22 cellular contexts compared by ENCODE assay signal in genomic region chr20:12482661-12483060, GRCh38.
DNase-seq lines count a peak whose midpoint lies in the region; ATAC-seq and TF ChIP-seq lines count a peak whose summit lies in the region.
"Had no signal": no experiment of that assay in that cellular context is flagged by ENCODE, and none has a peak within 500 bp of the region (broad histone marks: within the 10 kb centered on the region; RNA-seq: fewer than 3 reads in every experiment).

No MANE protein-coding gene starts in this region.

- POLR2A ChIA-PET in SK-N-SH (lab: Yijun Ruan, JAX), result no interaction called here

- TF ChIP-seq RAD21 in SK-N-SH (IDR thresholded peaks at IDR 0.05; ENCODE audit: low read length), result no peak

- ATAC-seq in SK-N-SH treated with all-trans-retinoic acid at 6 μM for 48 hours (no peak), GM18867 (IDR thresholded peaks at IDR 0.05; ENCODE audit: unreplicated experiment) (no peak), left cardiac atrium (no peak)
- ATAC-seq: HCT116, PC-3 had no signal

- H3K79me2 ChIP-seq in SK-N-SH (ENCODE audit: insufficient read depth), result no peaks in the 10 kb centered on the region

- no peak for TF ChIP-seq CTCF in SK-N-SH (IDR thresholded peaks at IDR 0.05)

- no peak overlapping the region for H3K27ac ChIP-seq in SK-N-SH (ENCODE audit: low read depth in 2 of 2, low read length in 1 of 2)
- H3K27ac ChIP-seq: KMS-11 had no signal

- H3K9me3 ChIP-seq in SK-N-SH (no peaks in the 10 kb centered on the region), MG63 (no peaks in the 10 kb centered on the region)

- H3K36me3 ChIP-seq in SK-N-SH (replicated peaks in 1 of 2; ENCODE audit: control insufficient read depth in 1 of 2, insufficient read depth in 2 of 2, low read length in 1 of 2) (no peaks in the 10 kb centered on the region), MG63 (no peaks in the 10 kb centered on the region)

- no peak overlapping the region for H3K4me3 ChIP-seq in SK-N-SH (ENCODE audit: low read depth in 2 of 2, low read length in 1 of 2)
- no peak overlapping the region for H3K4me3 ChIP-seq in MG63

- CTCF ChIA-PET in SK-N-SH (lab: Yijun Ruan, JAX), result interaction anchor here (1.1 to 1.2 kb wide), 2 partner anchors 10 to 149 kb away, joined by 3 read pairs; no protein-coding TSS in a partner anchor

- H3K4me2 ChIP-seq in SK-N-SH, result no peak overlapping the region
- H3K4me2 ChIP-seq: KMS-11 had no signal

- WGBS in SK-N-SH (ENCODE audit: low lambda C conversion rate), result 80% methylated on average over 2 of the region's 2 CpGs

- no peak overlapping the region for H3K9ac ChIP-seq in SK-N-SH
- H3K9ac ChIP-seq: KMS-11 had no signal

- no peaks in the 10 kb centered on the region for H4K20me1 ChIP-seq in SK-N-SH (ENCODE audit: insufficient read depth)

- H3K27me3 ChIP-seq in SK-N-SH (ENCODE audit: insufficient read depth) (no peaks in the 10 kb centered on the region), MG63 (no peaks in the 10 kb centered on the region)

- no peaks in the 10 kb centered on the region for H3F3A ChIP-seq in SK-N-SH (replicated peaks; ENCODE audit: insufficient read depth)

- no peaks in the 10 kb centered on the region for H3K9me2 ChIP-seq in SK-N-SH

- H3K4me1 ChIP-seq in SK-N-SH (ENCODE audit: control insufficient read depth in 1 of 2, insufficient read depth in 2 of 2, low read depth in 1 of 2, low read length in 1 of 2), result no peaks in the 10 kb centered on the region

- no peak for TF ChIP-seq EP300 in SK-N-SH (IDR thresholded peaks at IDR 0.05; ENCODE audit: borderline replicate concordance in 1 of 2, low read depth in 1 of 2, low read length in 1 of 2)

- intact Hi-C loops in left cardiac atrium (cut with DNase I), result no loop called here

- H2AFZ ChIP-seq in SK-N-SH (ENCODE audit: low read depth), result no peak overlapping the region

- DNase-seq in SK-N-SH, result no peak
- peak; percentile 39 to 58 for DNase-seq in NOMO-1 (lab: John Stamatoyannopoulos, UW; ENCODE audit: unreplicated experiment in 2 of 2)
- peak; percentile 82 for DNase-seq in amniotic epithelial cell (ENCODE audit: low read depth)
- no peak for DNase-seq in MG63
- no peak for DNase-seq in activated CD4-positive, alpha-beta T cell treated with anti-CD3 and anti-CD28 coated beads, Interleukin-2, amount 50 U/mL, for 1 hour
- no peak for DNase-seq in left cardiac atrium
- DNase-seq: EL, GF-D8, IMR-90, NCI-H1092 treated with DMSO at 0.1 percent for 48 hours, NCI-H1436 treated with DMSO at 0.1 percent for 48 hours, NCI-H2029, NCI-H345, NCI-H526, PC-3, Right ventricle myocardium superior, SW 1271, T-helper 2 cell had no signal

TF ChIP-seq in SK-N-SH treated with all-trans-retinoic acid at 6 μM for 48 hours, 23 proteins besides CTCF, POLR2A, EP300 and RAD21:
- TF ChIP-seq ISL1 (CRISPR knock-in tag; IDR thresholded peaks at IDR 0.05) (peak; percentile 63), CSDC2 (CRISPR knock-in tag; IDR thresholded peaks at IDR 0.05) (no peak)

TF ChIP-seq in SK-N-SH, 30 proteins besides CTCF, POLR2A, EP300 and RAD21:
- TF ChIP-seq NRF1 (IDR thresholded peaks at IDR 0.05; ENCODE audit: low read depth, low read length) (no peak), FOSL2 (IDR thresholded peaks at IDR 0.05; ENCODE audit: borderline replicate concordance, low read depth) (no peak), EZH2phosphoT487 (IDR thresholded peaks at IDR 0.05; ENCODE audit: borderline replicate concordance, low read depth) (no peak), TAF1 (IDR thresholded peaks at IDR 0.05; ENCODE audit: borderline replicate concordance, low read depth, low read length) (no peak), FOXJ3 (CRISPR knock-in tag; IDR thresholded peaks at IDR 0.05) (no peak), NFIC (IDR thresholded peaks at IDR 0.05; ENCODE audit: borderline replicate concordance) (no peak), MXI1 (IDR thresholded peaks at IDR 0.05; ENCODE audit: low read depth, low read length) (no peak), JUND (IDR thresholded peaks at IDR 0.05) (no peak), POLR2AphosphoS5 (IDR thresholded peaks at IDR 0.05; ENCODE audit: low read depth, low read length) (no peak)
TF ChIP-seq in SK-N-SH: peak in this region for 0.

Comparison
In these comparisons a context has a peak if more than half of its experiments do, and no peak if none do; other contexts are left out.
1. DNase-seq: peak in NOMO-1 (2 of 2) and amniotic epithelial cell (single experiment); none in SK-N-SH (single experiment), MG63 (single experiment), activated CD4-positive, alpha-beta T cell treated with anti-CD3 and anti-CD28 coated beads, Interleukin-2, amount 50 U/mL, for 1 hour (single experiment) and left cardiac atrium (single experiment).